34 cellular contexts compared by ENCODE assay signal in the genomic region with DNA sequence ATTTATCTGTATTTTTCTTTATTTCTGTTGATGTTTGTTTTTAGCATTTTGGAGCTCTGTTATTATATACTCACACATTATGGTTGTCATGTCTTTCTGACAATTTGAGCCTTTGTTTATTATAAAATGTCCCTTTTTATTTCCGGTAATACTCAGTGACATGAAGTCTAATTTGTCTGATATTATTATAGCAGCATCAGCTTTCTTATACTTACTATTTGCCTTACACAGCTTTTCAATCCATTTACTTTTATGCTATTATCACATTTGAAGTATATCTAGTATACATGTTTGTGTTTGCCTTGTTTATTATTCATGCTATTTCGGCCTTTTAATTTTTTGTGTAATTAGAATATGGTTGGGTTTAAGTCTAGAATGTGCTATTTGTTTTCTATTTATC.
DNase-seq lines count a peak whose midpoint lies in the region; ATAC-seq, FAIRE-seq and TF ChIP-seq lines count a peak whose summit lies in the region.
"Had no signal": no experiment of that assay in that cellular context is flagged by ENCODE, and none has a peak within 500 bp of the region (broad histone marks: within the 10 kb centered on the region; RNA-seq: fewer than 3 reads in every experiment).

No MANE protein-coding gene starts in this region.

- H3K36me3 ChIP-seq in SK-N-SH (replicated peaks in 1 of 2; ENCODE audit: control insufficient read depth in 1 of 2, insufficient read depth in 2 of 2, low read length in 1 of 2) (no peaks in the 10 kb centered on the region), K562 (ENCODE audit: control insufficient read depth, insufficient read depth, low read length) (no peaks in the 10 kb centered on the region), GM23338 (ENCODE audit: insufficient read depth) (no peaks in the 10 kb centered on the region)
- H3K36me3 ChIP-seq: BE2C; BLaER1; BLaER1 treated with 17β-estradiol and CSF1 and Interleukin-3, amounts not matched to agents 10 nM and 100 nM had no signal

- BruUV-seq in K562 (replicated peaks; lab: Mats Ljungman, UMichigan): no TSS peak

- H4K20me1 ChIP-seq in SK-N-SH (ENCODE audit: insufficient read depth): no peaks in the 10 kb centered on the region
- no peaks in the 10 kb centered on the region for H4K20me1 ChIP-seq in K562 (replicated peaks; ENCODE audit: control insufficient read depth, insufficient read depth, low read length)
- H4K20me1 ChIP-seq in GM23338 (replicated peaks; ENCODE audit: insufficient read depth): no peaks in the 10 kb centered on the region
- H4K20me1 ChIP-seq: BLaER1; BLaER1 treated with 17β-estradiol and CSF1 and Interleukin-3, amounts not matched to agents 10 nM and 100 nM had no signal

- H3K9me2 ChIP-seq in SK-N-SH (no peaks in the 10 kb centered on the region), GM23338 (ENCODE audit: insufficient read depth) (no peaks in the 10 kb centered on the region)

- TF ChIP-seq CTCF in SK-N-SH (IDR thresholded peaks at IDR 0.05) (no peak), K562 (IDR thresholded peaks at IDR 0.05 in 2 of 3, conservative IDR thresholded peaks at IDR 0.05 in 1 of 3; ENCODE audit: insufficient read depth in 2 of 3, low read depth in 1 of 3, low read length in 3 of 3) (no peak), foreskin keratinocyte (conservative IDR thresholded peaks at IDR 0.05) (no peak), GM23338 (conservative IDR thresholded peaks at IDR 0.05; ENCODE audit: low read depth in 2 of 2) (no peak)

- H3K9me3 Mint-ChIP-seq in GM23338: peaks cover 2% of the 10 kb centered on the region; the same call in 1 of the 3 replicates
- H3K9me3 Mint-ChIP-seq: CD4-positive, alpha-beta T cell; CD8-positive, alpha-beta T cell had no signal

- no peak overlapping the region for H3K27ac ChIP-seq in SK-N-SH (ENCODE audit: low read depth in 2 of 2, low read length in 1 of 2)
- no peak overlapping the region for H3K27ac ChIP-seq in K562 (ENCODE audit: extremely low read depth, low read depth, low read length)
- H3K27ac ChIP-seq in foreskin keratinocyte: peak overlapping the region; percentile 1
- H3K27ac ChIP-seq in GM23338 (ENCODE audit: low read depth): no peak overlapping the region
- H3K27ac ChIP-seq: 22Rv1; A549; BLaER1; BLaER1 treated with 17β-estradiol and CSF1 and Interleukin-3, amounts not matched to agents 10 nM and 100 nM; C4-2B had no signal

- no peaks in the 10 kb centered on the region for H3K9me1 ChIP-seq in K562 (ENCODE audit: control insufficient read depth, insufficient read depth, low read length)

- no peak overlapping the region for H3K4me3 Mint-ChIP-seq in GM23338
- H3K4me3 Mint-ChIP-seq: B cell; CD14-positive monocyte; CD4-positive, alpha-beta memory T cell; CD4-positive, alpha-beta T cell; CD4-positive, CD25-positive, alpha-beta regulatory T cell; CD8-positive, alpha-beta memory T cell; CD8-positive, alpha-beta T cell had no signal

- CTCF ChIA-PET in SK-N-SH (lab: Yijun Ruan, JAX) (interaction anchor here (1.9 kb wide), 1 partner anchor 9 kb away, joined by 6 read pairs; no protein-coding TSS in a partner anchor), K562 (lab: Yijun Ruan, JAX; ENCODE audit: low intra/inter-chr PET ratio) (no interaction called here)

- TF ChIP-seq EP300 in SK-N-SH (IDR thresholded peaks at IDR 0.05; ENCODE audit: borderline replicate concordance in 1 of 2, low read depth in 1 of 2, low read length in 1 of 2) (no peak), K562 (IDR thresholded peaks at IDR 0.05; ENCODE audit: low read length) (no peak)

- in situ Hi-C loops in K562 (cut with MboI): no loop called here

- FAIRE-seq in K562 (lab: Jason Lieb, UNC): no peak
- FAIRE-seq: A549, D721Med had no signal

- no peak for TF ChIP-seq POLR2A in K562 (conservative IDR thresholded peaks at IDR 0.05)

- no peak overlapping the region for H3K27ac Mint-ChIP-seq in GM23338
- H3K27ac Mint-ChIP-seq: B cell; CD14-positive monocyte; CD4-positive, alpha-beta memory T cell; CD4-positive, alpha-beta T cell; CD4-positive, CD25-positive, alpha-beta regulatory T cell; CD8-positive, alpha-beta memory T cell; CD8-positive, alpha-beta T cell had no signal

- H3K9ac ChIP-seq in SK-N-SH: no peak overlapping the region
- H3K9ac ChIP-seq in K562 (ENCODE audit: insufficient read depth in 1 of 2, low read depth in 2 of 2, low read length in 2 of 2): no peak overlapping the region
- H3K9ac ChIP-seq: BLaER1; BLaER1 treated with 17β-estradiol and CSF1 and Interleukin-3, amounts not matched to agents 10 nM and 100 nM had no signal

- ATAC-seq in SK-N-SH treated with all-trans-retinoic acid at 6 μM for 48 hours (no peak), K562 (no peak), foreskin keratinocyte (no peak), GM23338 (no peak)
- ATAC-seq: A549; CD8-positive, alpha-beta T cell had no signal

- H2AFZ ChIP-seq in SK-N-SH (ENCODE audit: low read depth): no peak overlapping the region
- H2AFZ ChIP-seq in K562 (ENCODE audit: low read depth, low read length): no peak overlapping the region
- no peak overlapping the region for H2AFZ ChIP-seq in GM23338

- TF ChIP-seq RAD21 in SK-N-SH (IDR thresholded peaks at IDR 0.05; ENCODE audit: low read length): no peak
- no peak for TF ChIP-seq RAD21 in K562 (CRISPR knock-in tag; conservative IDR thresholded peaks at IDR 0.05 in 1 of 2, IDR thresholded peaks at IDR 0.05 in 1 of 2)

- no peaks in the 10 kb centered on the region for H3K27me3 Mint-ChIP-seq in GM23338 (ENCODE audit: insufficient read depth, low read depth, poor library complexity)
- H3K27me3 Mint-ChIP-seq: B cell; CD4-positive, alpha-beta memory T cell; CD4-positive, alpha-beta T cell; CD8-positive, alpha-beta memory T cell had no signal

- H3K4me2 ChIP-seq in SK-N-SH: no peak overlapping the region
- no peak overlapping the region for H3K4me2 ChIP-seq in K562 (ENCODE audit: insufficient read depth, low read length)
- no peak overlapping the region for H3K4me2 ChIP-seq in GM23338
- H3K4me2 ChIP-seq: A549; BLaER1; BLaER1 treated with 17β-estradiol and CSF1 and Interleukin-3, amounts not matched to agents 10 nM and 100 nM had no signal

- H3F3A ChIP-seq in SK-N-SH (replicated peaks; ENCODE audit: insufficient read depth) (no peaks in the 10 kb centered on the region), GM23338 (replicated peaks; ENCODE audit: low read depth) (no peaks in the 10 kb centered on the region)

- no peaks in the 10 kb centered on the region for H3K27me3 ChIP-seq in SK-N-SH (ENCODE audit: insufficient read depth)
- no peaks in the 10 kb centered on the region for H3K27me3 ChIP-seq in K562 (ENCODE audit: control insufficient read depth in 2 of 2, insufficient read depth in 2 of 2, low read length in 2 of 2)
- no peaks in the 10 kb centered on the region for H3K27me3 ChIP-seq in foreskin keratinocyte
- H3K27me3 ChIP-seq in GM23338 (ENCODE audit: insufficient read depth): no peaks in the 10 kb centered on the region
- H3K27me3 ChIP-seq: BE2C; BLaER1; BLaER1 treated with 17β-estradiol and CSF1 and Interleukin-3, amounts not matched to agents 10 nM and 100 nM had no signal

- 64% methylated on average over 2 of the region's 2 CpGs for WGBS in SK-N-SH (ENCODE audit: low lambda C conversion rate)
- 81% methylated on average over 2 of the region's 2 CpGs for WGBS in K562 (ENCODE audit: insufficient coverage, low coverage, missing lambda C conversion rate)

- intact Hi-C loops in K562 (cut with micrococcal nuclease): no loop called here

- POLR2A ChIA-PET in SK-N-SH (lab: Yijun Ruan, JAX) (no interaction called here), K562 (lab: Yijun Ruan, JAX) (interaction anchor here (0.6 kb wide), 1 partner anchor 316 kb away, joined by 3 read pairs; no protein-coding TSS in a partner anchor)

- H3K79me2 ChIP-seq in SK-N-SH (ENCODE audit: insufficient read depth) (no peaks in the 10 kb centered on the region), K562 (ENCODE audit: control insufficient read depth, insufficient read depth, low read length) (no peaks in the 10 kb centered on the region), GM23338 (replicated peaks; ENCODE audit: insufficient read depth) (no peaks in the 10 kb centered on the region)

- H3K36me3 Mint-ChIP-seq in GM23338 (ENCODE audit: low read depth): peaks cover 2% of the 10 kb centered on the region; the same call in 1 of the 3 replicates
- H3K36me3 Mint-ChIP-seq: CD14-positive monocyte; CD4-positive, alpha-beta memory T cell; CD4-positive, CD25-positive, alpha-beta regulatory T cell; CD8-positive, alpha-beta memory T cell; CD8-positive, alpha-beta T cell had no signal

- H3K4me3 ChIP-seq in SK-N-SH (ENCODE audit: low read depth in 2 of 2, low read length in 1 of 2) (no peak overlapping the region), K562 (no peak overlapping the region), GM23338 (no peak overlapping the region)
- H3K4me3 ChIP-seq: A549; BLaER1; BLaER1 treated with 17β-estradiol and CSF1 and Interleukin-3, amounts not matched to agents 10 nM and 100 nM had no signal

- DNase-seq in SK-N-SH: no peak
- no peak for DNase-seq in K562 (ENCODE audit: extremely low read depth in 1 of 4, low spot score in 3 of 4)
- no peak for DNase-seq in foreskin keratinocyte
- no peak for DNase-seq in activated T-cell treated with anti-CD3 and anti-CD28 coated beads, Interleukin-2, amount 50 U/mL, for 48 hours
- DNase-seq in GM23338 (ENCODE audit: low spot score): no peak
- DNase-seq: 8988T; ACHN; AML-193; BE2C; C1 segment of cervical spinal cord; Caco-2; Calu3; CD4-positive, alpha-beta memory T cell; CD4-positive, alpha-beta T cell; CD4-positive, CD25-positive, alpha-beta regulatory T cell; CD8-positive, alpha-beta memory T cell; CD8-positive, alpha-beta T cell; COR-L47; DMS 273 treated with DMSO at 0.1 percent for 48 hours; DMS153; DMS53; DMS79; DMS79 treated with DMSO at 0.1 percent for 48 hours; DND-41; EL had no signal

- no peaks in the 10 kb centered on the region; the same call in 2 of the 3 replicates for H3K4me1 Mint-ChIP-seq in GM23338
- H3K4me1 Mint-ChIP-seq: B cell; CD4-positive, alpha-beta memory T cell; CD4-positive, CD25-positive, alpha-beta regulatory T cell; CD8-positive, alpha-beta memory T cell had no signal

- no peaks in the 10 kb centered on the region for H3K4me1 ChIP-seq in SK-N-SH (ENCODE audit: control insufficient read depth in 1 of 2, insufficient read depth in 2 of 2, low read depth in 1 of 2, low read length in 1 of 2)
- peaks cover 4 to 8% of the 10 kb centered on the region in 2 experiments; a peak in 3 of 5 replicates for H3K4me1 ChIP-seq in K562 (replicated peaks in 1 of 2; ENCODE audit: control insufficient read depth in 2 of 2, insufficient read depth in 2 of 2, low read length in 2 of 2)
- no peaks in the 10 kb centered on the region for H3K4me1 ChIP-seq in foreskin keratinocyte
- H3K4me1 ChIP-seq in GM23338 (ENCODE audit: insufficient read depth): no peaks in the 10 kb centered on the region
- H3K4me1 ChIP-seq: A549; BE2C; BLaER1; BLaER1 treated with 17β-estradiol and CSF1 and Interleukin-3, amounts not matched to agents 10 nM and 100 nM; Caco-2 had no signal

- H3K9me3 ChIP-seq in SK-N-SH (no peaks in the 10 kb centered on the region), K562 (replicated peaks; ENCODE audit: control insufficient read depth, insufficient read depth, low read depth, low read length) (peaks cover 3% of the 10 kb centered on the region; the same call in 1 of the 2 replicates)
- H3K9me3 ChIP-seq: A549, BE2C, BLaER1 had no signal

TF ChIP-seq in K562, 482 proteins besides CTCF, POLR2A, EP300 and RAD21 (continues in another document):
- no peak for TF ChIP-seq NR2F6 (CRISPR knock-in tag; IDR thresholded peaks at IDR 0.05)
